In the genomic region with DNA sequence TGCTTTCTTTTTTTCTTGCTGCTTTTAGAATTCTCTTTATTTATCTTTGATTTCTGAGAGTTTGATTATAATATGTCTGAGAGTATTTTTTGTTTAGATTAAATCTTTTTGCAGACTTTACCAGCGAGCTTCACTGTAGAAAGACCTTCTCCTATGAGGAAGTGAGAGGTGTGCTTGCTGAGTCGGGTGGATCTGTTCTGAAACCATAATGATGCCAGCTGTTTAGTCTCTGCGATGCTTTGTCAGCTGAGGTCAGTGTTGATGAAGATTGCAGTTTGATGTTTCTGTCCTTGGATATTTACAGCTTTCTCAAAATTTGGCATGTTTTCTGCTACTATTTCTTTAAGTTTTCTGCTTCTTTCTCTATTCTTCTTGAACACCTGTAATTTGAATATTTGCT, we compare ENCODE assay signal across 27 cellular contexts.
"Had no signal": no experiment of that assay in that cellular context is flagged by ENCODE, and none has a peak within 500 bp of the region (broad histone marks: within the 10 kb centered on the region; RNA-seq: fewer than 3 reads in every experiment).

No MANE protein-coding gene starts in this region.

- H2AFZ ChIP-seq: hepatocyte had no signal

- H3K36me3 Mint-ChIP-seq: memory B cell; stimulated activated naive B cell treated with anti-CD40 and anti-IgM and Interleukin-4, amounts not matched to agents 10 μg/mL and 1 μg/mL and 100 μg/mL, for 72 hours had no signal

- ATAC-seq: foreskin keratinocyte; gastroesophageal sphincter; heart left ventricle; left lobe of liver; natural killer cell; right lobe of liver; stimulated activated naive B cell treated with anti-CD40 and anti-IgM and Interleukin-4, amounts not matched to agents 10 μg/mL and 1 μg/mL and 100 μg/mL, for 72 hours had no signal

- FAIRE-seq: small intestine, urothelium cell line had no signal

- H3K27me3 ChIP-seq: esophagus muscularis mucosa, foreskin keratinocyte, gastroesophageal sphincter, heart left ventricle, hepatocyte, ovary, right lobe of liver, tibial nerve, upper lobe of left lung had no signal

- H3K4me2 ChIP-seq: hepatocyte had no signal

- H3K27ac Mint-ChIP-seq: dendritic cell treated with granulocyte-macrophage colony-stimulating factor and Interleukin-4, amounts not matched to agents 40 ng/mL and 50 ng/mL, for 4 days; endodermal cell; memory B cell; natural killer cell; stimulated activated naive B cell treated with anti-CD40 and anti-IgM and Interleukin-4, amounts not matched to agents 10 μg/mL and 1 μg/mL and 100 μg/mL, for 72 hours; stimulated activated naive CD8-positive, alpha-beta T cell treated with anti-CD3 and anti-CD28 coated beads, Interleukin-15, Interleukin-2, amounts not matched to agents 100 ng/mL and 50 ng/mL, for 24 hours had no signal

- H3K27me3 Mint-ChIP-seq: dendritic cell treated with granulocyte-macrophage colony-stimulating factor and Interleukin-4, amounts not matched to agents 40 ng/mL and 50 ng/mL, for 4 days; memory B cell; stimulated activated naive B cell treated with anti-CD40 and anti-IgM and Interleukin-4, amounts not matched to agents 10 μg/mL and 1 μg/mL and 100 μg/mL, for 72 hours; stimulated activated naive CD8-positive, alpha-beta T cell treated with anti-CD3 and anti-CD28 coated beads, Interleukin-15, Interleukin-2, amounts not matched to agents 100 ng/mL and 50 ng/mL, for 24 hours had no signal

- H3K36me3 ChIP-seq: esophagus muscularis mucosa, gastroesophageal sphincter, heart left ventricle, ovary, right lobe of liver, thoracic aorta, tibial nerve, upper lobe of left lung had no signal

- H3K79me2 ChIP-seq: hepatocyte had no signal

- DNase-seq: effector CD8-positive, alpha-beta T cell; endodermal cell; foreskin keratinocyte; heart left ventricle; kidney; natural killer cell; occipital lobe; ovary; posterior cingulate gyrus; retina; right lobe of liver; small intestine; stimulated activated CD4-positive, alpha-beta T cell treated with anti-CD3 and anti-CD28 coated beads, Interleukin-15, amount 100 ng/mL, for 24 hours; stimulated activated CD4-positive, alpha-beta T cell treated with anti-CD3 and anti-CD28 coated beads, Interleukin-2, amount 100 ng/mL, for 48 hours; stimulated activated naive B cell treated with anti-CD40 and anti-IgM and Interleukin-4, amounts not matched to agents 10 μg/mL and 1 μg/mL and 100 μg/mL, for 72 hours; upper lobe of left lung had no signal

- H3K4me3 ChIP-seq: esophagus muscularis mucosa, gastroesophageal sphincter, heart left ventricle, hepatocyte, lung, ovary, right lobe of liver, thoracic aorta, tibial nerve, upper lobe of left lung had no signal

- H3K9me3 ChIP-seq: ovary, right lobe of liver, thoracic aorta, upper lobe of left lung had no signal

- H3K4me1 Mint-ChIP-seq: endodermal cell; memory B cell; natural killer cell; stimulated activated naive B cell treated with anti-CD40 and anti-IgM and Interleukin-4, amounts not matched to agents 10 μg/mL and 1 μg/mL and 100 μg/mL, for 72 hours had no signal

- H3K4me3 Mint-ChIP-seq: dendritic cell treated with granulocyte-macrophage colony-stimulating factor and Interleukin-4, amounts not matched to agents 40 ng/mL and 50 ng/mL, for 4 days; endodermal cell; memory B cell; natural killer cell; stimulated activated naive B cell treated with anti-CD40 and anti-IgM and Interleukin-4, amounts not matched to agents 10 μg/mL and 1 μg/mL and 100 μg/mL, for 72 hours; stimulated activated naive CD8-positive, alpha-beta T cell treated with anti-CD3 and anti-CD28 coated beads, Interleukin-15, Interleukin-2, amounts not matched to agents 100 ng/mL and 50 ng/mL, for 24 hours had no signal

- H3K4me1 ChIP-seq: esophagus muscularis mucosa, foreskin keratinocyte, gastroesophageal sphincter, heart left ventricle, right lobe of liver, tibial nerve, upper lobe of left lung had no signal

- H3K27ac ChIP-seq: esophagus muscularis mucosa, foreskin keratinocyte, gastroesophageal sphincter, heart left ventricle, hepatocyte, ovary, right lobe of liver, thoracic aorta, tibial nerve, upper lobe of left lung had no signal
